33 cellular contexts compared by ENCODE assay signal in genomic region chr2:171150694-171151285, GRCh38. TPM values are rescaled to one million over a fixed set of nuclear protein-coding genes. Genes with fewer than 3 reads are reported as not detected.
A peak's percentile ranks its signal among the peaks of the same experiment; 100 is the strongest.
DNase-seq lines count a peak whose midpoint lies in the region; ATAC-seq, FAIRE-seq and TF ChIP-seq lines count a peak whose summit lies in the region.
"Had no signal": no experiment of that assay in that cellular context is flagged by ENCODE, and none has a peak within 500 bp of the region (broad histone marks: within the 10 kb centered on the region; RNA-seq: fewer than 3 reads in every experiment).

No MANE protein-coding gene starts in this region.

- TF ChIP-seq POLR2A in GM12892 (IDR thresholded peaks at IDR 0.05; ENCODE audit: low read depth, low read length), result no peak

- H3K9me3 Mint-ChIP-seq in activated naive CD8-positive, alpha-beta T cell (ENCODE audit: low read depth), result no peaks in the 10 kb centered on the region
- no peaks in the 10 kb centered on the region for H3K9me3 Mint-ChIP-seq in activated naive CD8-positive, alpha-beta T cell treated with anti-CD3 and anti-CD28 coated beads, Interleukin-2, amount 50 U/mL, for 24 hours
- no peaks in the 10 kb centered on the region for H3K9me3 Mint-ChIP-seq in activated T-helper 17 cell treated with anti-CD3 and anti-CD28 coated beads, Interleukin-2, amount 50 U/mL, for 72 hours
- H3K9me3 Mint-ChIP-seq in stimulated activated naive B cell treated with anti-CD40 and anti-IgM and Interleukin-4, amounts not matched to agents 10 μg/mL and 1 μg/mL and 100 μg/mL, for 72 hours, result peaks cover 0 to 5% of the 10 kb centered on the region in 2 donors
- H3K9me3 Mint-ChIP-seq: activated CD4-positive, alpha-beta memory T cell treated with anti-CD3 and anti-CD28 coated beads, Interleukin-2, amount 10 ng/mL, durations not matched to agents 7 days and 5 days; mesothelial cell of epicardium had no signal

- H3K27me3 Mint-ChIP-seq in activated naive CD8-positive, alpha-beta T cell, result no peaks in the 10 kb centered on the region
- no peaks in the 10 kb centered on the region for H3K27me3 Mint-ChIP-seq in activated naive CD8-positive, alpha-beta T cell treated with anti-CD3 and anti-CD28 coated beads, Interleukin-2, amount 50 U/mL, for 24 hours
- H3K27me3 Mint-ChIP-seq in activated T-helper 17 cell treated with anti-CD3 and anti-CD28 coated beads, Interleukin-2, amount 50 U/mL, for 72 hours, result no peaks in the 10 kb centered on the region
- no peaks in the 10 kb centered on the region for H3K27me3 Mint-ChIP-seq in stimulated activated naive B cell treated with anti-CD40 and anti-IgM and Interleukin-4, amounts not matched to agents 10 μg/mL and 1 μg/mL and 100 μg/mL, for 72 hours
- H3K27me3 Mint-ChIP-seq: activated CD4-positive, alpha-beta memory T cell treated with anti-CD3 and anti-CD28 coated beads, Interleukin-2, amount 10 ng/mL, durations not matched to agents 7 days and 5 days; progenitor cell of endocrine pancreas had no signal

- ATAC-seq in activated naive CD8-positive, alpha-beta T cell treated with anti-CD3 and anti-CD28 coated beads, Interleukin-2, amount 50 U/mL, for 24 hours, result no peak
- ATAC-seq in activated T-helper 17 cell treated with anti-CD3 and anti-CD28 coated beads, Interleukin-2, amount 50 U/mL, for 72 hours (replicated peaks), result peak; percentile 89
- ATAC-seq in stimulated activated naive B cell treated with anti-CD40 and anti-IgM and Interleukin-4, amounts not matched to agents 10 μg/mL and 1 μg/mL and 100 μg/mL, for 72 hours (replicated peaks), result no peak
- no peak for ATAC-seq in HG03460 (IDR thresholded peaks at IDR 0.05; ENCODE audit: unreplicated experiment)

- no peak for DNase-seq in activated naive CD8-positive, alpha-beta T cell treated with anti-CD3 and anti-CD28 coated beads, Interleukin-2, amount 50 U/mL, for 24 hours
- DNase-seq in GM12892 (ENCODE audit: insufficient read length) (no peak), GM19238 (ENCODE audit: insufficient read length, low spot score) (no peak)
- DNase-seq in stimulated activated naive B cell treated with anti-CD40 and anti-IgM and Interleukin-4, amounts not matched to agents 10 μg/mL and 1 μg/mL and 100 μg/mL, for 72 hours, result no peak
- DNase-seq: activated CD4-positive, alpha-beta memory T cell treated with anti-CD3 and anti-CD28 coated beads, Interleukin-2, amount 10 ng/mL, durations not matched to agents 7 days and 5 days; activated CD4-positive, CD25-positive, alpha-beta regulatory T cell treated with anti-CD3 and anti-CD28 coated beads, Interleukin-2, amount 50 U/mL, for 72 hours; activated naive CD4-positive, alpha-beta T cell; amygdala; brain microvascular endothelial cell; C1 segment of cervical spinal cord; Calu3; DMS79 treated with DMSO at 0.1 percent for 48 hours; foreskin fibroblast; GF-D8; islet precursor cell; KG1; MG63; NCI-H1417 treated with DMSO at 0.1 percent for 48 hours; NCI-H2029 treated with DMSO at 0.1 percent for 48 hours; NCI-H524 treated with DMSO at 0.1 percent for 48 hours; OCI-M1; right lobe of liver; SK-N-SH; spleen; transverse colon had no signal

- peak; percentile 27 for FAIRE-seq in GM12892 (lab: Jason Lieb, UNC)
- FAIRE-seq: endometrium, H1, HTR-8/SVneo had no signal

- no peaks in the 10 kb centered on the region for H3K36me3 Mint-ChIP-seq in activated naive CD8-positive, alpha-beta T cell
- peaks cover 6% of the 10 kb centered on the region for H3K36me3 Mint-ChIP-seq in activated naive CD8-positive, alpha-beta T cell treated with anti-CD3 and anti-CD28 coated beads, Interleukin-2, amount 50 U/mL, for 24 hours (ENCODE audit: low read depth)
- H3K36me3 Mint-ChIP-seq in activated T-helper 17 cell treated with anti-CD3 and anti-CD28 coated beads, Interleukin-2, amount 50 U/mL, for 72 hours (ENCODE audit: low read depth), result no peaks in the 10 kb centered on the region
- H3K36me3 Mint-ChIP-seq in stimulated activated naive B cell treated with anti-CD40 and anti-IgM and Interleukin-4, amounts not matched to agents 10 μg/mL and 1 μg/mL and 100 μg/mL, for 72 hours, result peaks cover 9 to 19% of the 10 kb centered on the region in 2 donors
- H3K36me3 Mint-ChIP-seq: mesothelial cell of epicardium had no signal

- peak overlapping the region; percentile 29 for H3K27ac Mint-ChIP-seq in activated naive CD8-positive, alpha-beta T cell
- H3K27ac Mint-ChIP-seq in activated naive CD8-positive, alpha-beta T cell treated with anti-CD3 and anti-CD28 coated beads, Interleukin-2, amount 50 U/mL, for 24 hours, result no peak overlapping the region
- peak overlapping the region; percentile 17 for H3K27ac Mint-ChIP-seq in activated T-helper 17 cell treated with anti-CD3 and anti-CD28 coated beads, Interleukin-2, amount 50 U/mL, for 72 hours
- H3K27ac Mint-ChIP-seq in stimulated activated naive B cell treated with anti-CD40 and anti-IgM and Interleukin-4, amounts not matched to agents 10 μg/mL and 1 μg/mL and 100 μg/mL, for 72 hours, result peak overlapping the region; percentile 89
- H3K27ac Mint-ChIP-seq: activated CD4-positive, alpha-beta memory T cell treated with anti-CD3 and anti-CD28 coated beads, Interleukin-2, amount 10 ng/mL, durations not matched to agents 7 days and 5 days; mesothelial cell of epicardium; progenitor cell of endocrine pancreas had no signal

- H3K4me1 Mint-ChIP-seq in activated naive CD8-positive, alpha-beta T cell (ENCODE audit: low read depth), result peaks cover 82% of the 10 kb centered on the region
- peaks cover 80% of the 10 kb centered on the region for H3K4me1 Mint-ChIP-seq in activated naive CD8-positive, alpha-beta T cell treated with anti-CD3 and anti-CD28 coated beads, Interleukin-2, amount 50 U/mL, for 24 hours
- H3K4me1 Mint-ChIP-seq in activated T-helper 17 cell treated with anti-CD3 and anti-CD28 coated beads, Interleukin-2, amount 50 U/mL, for 72 hours, result peaks cover 50% of the 10 kb centered on the region
- H3K4me1 Mint-ChIP-seq in stimulated activated naive B cell treated with anti-CD40 and anti-IgM and Interleukin-4, amounts not matched to agents 10 μg/mL and 1 μg/mL and 100 μg/mL, for 72 hours, result peaks cover 37 to 85% of the 10 kb centered on the region in 2 donors

- no peak overlapping the region for H3K4me3 Mint-ChIP-seq in activated naive CD8-positive, alpha-beta T cell
- H3K4me3 Mint-ChIP-seq in activated naive CD8-positive, alpha-beta T cell treated with anti-CD3 and anti-CD28 coated beads, Interleukin-2, amount 50 U/mL, for 24 hours, result no peak overlapping the region
- H3K4me3 Mint-ChIP-seq in activated T-helper 17 cell treated with anti-CD3 and anti-CD28 coated beads, Interleukin-2, amount 50 U/mL, for 72 hours, result peak overlapping the region; percentile 9
- H3K4me3 Mint-ChIP-seq in stimulated activated naive B cell treated with anti-CD40 and anti-IgM and Interleukin-4, amounts not matched to agents 10 μg/mL and 1 μg/mL and 100 μg/mL, for 72 hours, result no peak overlapping the region
- H3K4me3 Mint-ChIP-seq: activated CD4-positive, alpha-beta memory T cell treated with anti-CD3 and anti-CD28 coated beads, Interleukin-2, amount 10 ng/mL, durations not matched to agents 7 days and 5 days; mesothelial cell of epicardium had no signal

RNA-seq across cellular contexts. Expression of gene TLK1, which starts 9.9 kb away (rescaled TPM):
- polyA plus RNA-seq in GM12892 (2012; ENCODE audit: missing spikeins), result 53.3 TPM
- 10 to 100 TPM; 54.5 to 64.0 TPM for total RNA-seq in activated T-helper 17 cell treated with anti-CD3 and anti-CD28 coated beads, Interleukin-2, amount 50 U/mL, for 72 hours
